Comparison of ENCODE assay signal across 8 cellular contexts in the genomic region with DNA sequence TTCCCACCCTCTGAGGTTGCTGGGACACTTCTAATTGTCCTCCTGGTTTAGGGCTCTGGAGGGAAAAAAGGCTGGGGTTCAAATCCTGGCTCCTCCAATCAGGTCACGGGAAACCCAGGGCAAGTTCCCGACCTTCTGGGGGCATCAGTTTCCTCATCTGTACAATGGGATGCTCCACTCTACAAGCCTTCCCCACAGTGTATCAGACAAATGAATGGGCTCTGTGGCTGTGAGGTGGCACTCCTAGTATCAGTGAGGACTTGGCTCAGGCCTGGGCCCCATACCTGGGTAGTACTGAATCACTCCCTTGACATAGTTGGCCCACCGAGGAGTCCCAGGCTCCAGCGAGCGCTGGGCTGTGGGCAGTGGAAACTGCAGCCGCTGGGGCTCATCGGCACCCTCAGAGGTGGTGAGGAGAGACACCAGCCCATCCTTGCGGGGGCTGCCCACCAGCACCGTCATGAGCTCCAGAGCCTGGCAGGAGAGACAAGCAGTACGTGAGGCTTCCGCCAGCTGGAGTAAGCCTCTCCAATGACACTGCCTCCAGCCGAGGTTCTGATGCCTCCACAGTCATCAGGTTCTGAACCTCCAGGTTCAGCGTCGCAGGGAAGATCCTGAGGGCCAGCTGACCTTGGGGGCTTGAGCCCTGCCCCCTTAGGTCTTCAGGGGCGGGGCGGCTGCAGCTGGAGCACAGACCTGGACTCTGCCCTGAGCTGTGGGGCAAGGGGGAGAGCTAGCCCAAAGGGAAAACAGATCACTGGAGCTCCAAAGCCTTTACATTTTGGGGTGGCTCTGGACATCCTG. TPM values are rescaled to one million over a fixed set of nuclear protein-coding genes. Genes with fewer than 3 reads are reported as not detected.
DNase-seq lines count a peak whose midpoint lies in the region; ATAC-seq lines count a peak whose summit lies in the region.

No MANE protein-coding gene starts in this region.

- ATAC-seq in activated naive CD8-positive, alpha-beta T cell treated with anti-CD3 and anti-CD28 coated beads, Interleukin-2, amount 50 U/mL, for 24 hours = no peak
- ATAC-seq in left colon (peak; percentile 31), HG03571 (IDR thresholded peaks at IDR 0.05; ENCODE audit: unreplicated experiment) (no peak)

- DNase-seq in T-helper 1 cell (no peak), left colon (no peak), germinal center (ENCODE audit: low spot score) (no peak), NCI-H2029 treated with DMSO at 0.1 percent for 48 hours (lab: John Stamatoyannopoulos, UW) (no peak)
- no peak for DNase-seq in activated naive CD8-positive, alpha-beta T cell treated with anti-CD3 and anti-CD28 coated beads, Interleukin-2, amount 50 U/mL, for 24 hours

- no peaks in the 10 kb centered on the region for H3K9me3 Mint-ChIP-seq in T-helper 1 cell treated with Interleukin-12 subunit alpha and Interleukin-12 subunit beta and Interleukin-4 antibody, amounts not matched to agents 30 μg/mL and 1 μg/mL, for 36 hours
- H3K9me3 Mint-ChIP-seq in activated naive CD8-positive, alpha-beta T cell treated with anti-CD3 and anti-CD28 coated beads, Interleukin-2, amount 50 U/mL, for 24 hours = no peaks in the 10 kb centered on the region

- H3K27ac Mint-ChIP-seq in T-helper 1 cell treated with Interleukin-12 subunit alpha and Interleukin-12 subunit beta and Interleukin-4 antibody, amounts not matched to agents 30 μg/mL and 1 μg/mL, for 36 hours = no peak overlapping the region
- H3K27ac Mint-ChIP-seq in activated naive CD8-positive, alpha-beta T cell treated with anti-CD3 and anti-CD28 coated beads, Interleukin-2, amount 50 U/mL, for 24 hours = peak overlapping the region; percentile 52

- intact Hi-C loops in left colon (cut with DNase I, micrococcal nuclease) = no loop called here

- peak overlapping the region; percentile 84 for H3K27ac ChIP-seq in temporal lobe (ENCODE audit: low read depth, low read length)

- peak overlapping the region; percentile 60 for H3K4me3 Mint-ChIP-seq in T-helper 1 cell treated with Interleukin-12 subunit alpha and Interleukin-12 subunit beta and Interleukin-4 antibody, amounts not matched to agents 30 μg/mL and 1 μg/mL, for 36 hours
- peak overlapping the region; percentile 81 for H3K4me3 Mint-ChIP-seq in activated naive CD8-positive, alpha-beta T cell treated with anti-CD3 and anti-CD28 coated beads, Interleukin-2, amount 50 U/mL, for 24 hours

- peaks cover 10% of the 10 kb centered on the region for H3K4me1 Mint-ChIP-seq in T-helper 1 cell treated with Interleukin-12 subunit alpha and Interleukin-12 subunit beta and Interleukin-4 antibody, amounts not matched to agents 30 μg/mL and 1 μg/mL, for 36 hours (ENCODE audit: low read depth)
- H3K4me1 Mint-ChIP-seq in activated naive CD8-positive, alpha-beta T cell treated with anti-CD3 and anti-CD28 coated beads, Interleukin-2, amount 50 U/mL, for 24 hours = peaks cover 17% of the 10 kb centered on the region

- no peaks in the 10 kb centered on the region for H3K27me3 Mint-ChIP-seq in T-helper 1 cell treated with Interleukin-12 subunit alpha and Interleukin-12 subunit beta and Interleukin-4 antibody, amounts not matched to agents 30 μg/mL and 1 μg/mL, for 36 hours (ENCODE audit: low read depth)
- no peaks in the 10 kb centered on the region for H3K27me3 Mint-ChIP-seq in activated naive CD8-positive, alpha-beta T cell treated with anti-CD3 and anti-CD28 coated beads, Interleukin-2, amount 50 U/mL, for 24 hours

- peaks cover 4% of the 10 kb centered on the region for H3K36me3 Mint-ChIP-seq in T-helper 1 cell treated with Interleukin-12 subunit alpha and Interleukin-12 subunit beta and Interleukin-4 antibody, amounts not matched to agents 30 μg/mL and 1 μg/mL, for 36 hours (ENCODE audit: low read depth)
- no peaks in the 10 kb centered on the region for H3K36me3 Mint-ChIP-seq in activated naive CD8-positive, alpha-beta T cell treated with anti-CD3 and anti-CD28 coated beads, Interleukin-2, amount 50 U/mL, for 24 hours (ENCODE audit: low read depth)

RNA-seq across cellular contexts. Expression of gene GALK1, which starts 1.2 kb away (rescaled TPM):
- total RNA-seq in left colon (10 to 100 TPM; 14.1 to 16.9 TPM), temporal lobe (6.4 TPM)

RNA-seq across cellular contexts. Expression of gene UNK, which starts 20.8 kb away (rescaled TPM):
- total RNA-seq in left colon (10 to 100 TPM; 18.3 to 21.8 TPM), temporal lobe (24.8 TPM)

RNA-seq across cellular contexts. Expression of gene ITGB4, which starts 42.6 kb away (rescaled TPM):
- 100 to 1,000 TPM; 252 to 318 TPM for total RNA-seq in left colon
- 3.7 TPM for total RNA-seq in temporal lobe

Comparison
In these comparisons a context has a peak if more than half of its experiments do, and no peak if none do; other contexts are left out.
1. RNA of gene ITGB4, which starts 42.6 kb away (total RNA-seq): 252 to 318 TPM in left colon; 3.7 TPM in temporal lobe (single experiment); every median in the first group is over 10 times any median in the second.